20 cellular contexts compared by ENCODE assay signal in genomic region chr1:163866539-163866938, GRCh38.
"Had no signal": no experiment of that assay in that cellular context is flagged by ENCODE, and none has a peak within 500 bp of the region (broad histone marks: within the 10 kb centered on the region; RNA-seq: fewer than 3 reads in every experiment).

No MANE protein-coding gene starts in this region.

- H3K9me3 ChIP-seq: esophagus squamous epithelium had no signal

- H3K27ac ChIP-seq: foreskin keratinocyte, tibial artery, VCaP had no signal

- H3K36me3 ChIP-seq: esophagus squamous epithelium, tibial artery had no signal

- ATAC-seq: activated naive CD8-positive, alpha-beta T cell treated with anti-CD3 and anti-CD28 coated beads, Interleukin-2, amount 50 U/mL, for 24 hours; foreskin keratinocyte; natural killer cell treated with Interleukin-12 subunit alpha and Interleukin-12 subunit beta and Interleukin-15 and Interleukin-18, amount 100 ng/mL, for 72 hours; T-helper 17 cell had no signal

- H3K4me3 ChIP-seq: esophagus squamous epithelium, tibial artery had no signal

- H3K4me1 ChIP-seq: esophagus squamous epithelium, foreskin keratinocyte, tibial artery had no signal

- H3K27me3 ChIP-seq: esophagus squamous epithelium, foreskin keratinocyte, tibial artery had no signal

- DNase-seq: activated CD4-positive, alpha-beta T cell treated with anti-CD3 and anti-CD28 coated beads, Interleukin-2, amount 50 U/mL, for 1 hour; activated CD4-positive, CD25-positive, alpha-beta regulatory T cell treated with anti-CD3 and anti-CD28 coated beads, Interleukin-2, amount 50 U/mL, for 72 hours; activated CD8-positive, alpha-beta memory T cell treated with anti-CD3 and anti-CD28 coated beads, Interleukin-2, amount 50 U/mL, for 4 hours; activated effector memory CD4-positive, alpha-beta T cell treated with Interleukin-2 at 50 U/mL for 16 hours; activated naive CD4-positive, alpha-beta T cell treated with anti-CD3 and anti-CD28 coated beads, Interleukin-2, amount 10 ng/mL, durations not matched to agents 7 days and 5 days; activated naive CD8-positive, alpha-beta T cell treated with anti-CD3 and anti-CD28 coated beads, Interleukin-2, amount 50 U/mL, for 24 hours; activated T-cell treated with anti-CD3 and anti-CD28 coated beads, Interleukin-2, amount 50 U/mL, for 48 hours; effector memory CD4-positive, alpha-beta T cell; esophagus squamous epithelium; foreskin keratinocyte; kidney; nucleus accumbens; posterior cingulate gyrus; stimulated activated CD4-positive, alpha-beta T cell treated with anti-CD3 and anti-CD28 coated beads, Interleukin-2, amount 100 ng/mL, for 24 hours; stimulated activated naive CD4-positive, alpha-beta T cell treated with Interleukin-2 at 50 U/mL for 16 hours; substantia nigra; T-helper 17 cell; tibial artery had no signal
